In genomic region chr21:27425172-27425571, GRCh38 we compare ENCODE assay signal across 14 cellular contexts.
A peak's percentile ranks its signal among the peaks of the same experiment; 100 is the strongest.
DNase-seq lines count a peak whose midpoint lies in the region; ATAC-seq and TF ChIP-seq lines count a peak whose summit lies in the region.
"Had no signal": no experiment of that assay in that cellular context is flagged by ENCODE, and none has a peak within 500 bp of the region (broad histone marks: within the 10 kb centered on the region; RNA-seq: fewer than 3 reads in every experiment).

No MANE protein-coding gene starts in this region.

- DNase-seq in right atrium auricular region (ENCODE audit: low spot score) (no peak), right cardiac atrium (no peak), adipocyte (ENCODE audit: low read depth) (no peak), glomerular visceral epithelial cell (ENCODE audit: extremely low spot score) (peak; percentile 42)
- DNase-seq in stimulated activated CD4-positive, alpha-beta T cell treated with anti-CD3 and anti-CD28 coated beads, Interleukin-15, amount 100 ng/mL, for 24 hours, result no peak
- DNase-seq: activated CD4-positive, alpha-beta T cell treated with anti-CD3 and anti-CD28 coated beads, Interleukin-2, amount 50 U/mL, for 4 hours; activated gamma-delta T cell; DMS79; KG1; left ventricle myocardium superior; T-helper 2 cell had no signal

- no peak for TF ChIP-seq CTCF in right atrium auricular region (IDR thresholded peaks at IDR 0.05)

- H3K4me1 ChIP-seq in right atrium auricular region (peaks cover 0 to 39% of the 10 kb centered on the region in 2 donors), right cardiac atrium (ENCODE audit: control insufficient read depth, insufficient read depth, low read length) (peaks cover 4% of the 10 kb centered on the region), adipocyte (ENCODE audit: control insufficient read depth, insufficient read depth, low read length) (peaks cover 63% of the 10 kb centered on the region)

- H3K9me3 ChIP-seq in right atrium auricular region (no peaks in the 10 kb centered on the region), right cardiac atrium (ENCODE audit: control insufficient read depth, low read length) (no peaks in the 10 kb centered on the region), adipocyte (ENCODE audit: control insufficient read depth, low read length) (no peaks in the 10 kb centered on the region)

- no peak for ATAC-seq in right cardiac atrium
- no peak for ATAC-seq in HG03025 (IDR thresholded peaks at IDR 0.05; ENCODE audit: low FRiP score, unreplicated experiment)
- no peak for ATAC-seq in HG02884 (IDR thresholded peaks at IDR 0.05; ENCODE audit: unreplicated experiment)
- ATAC-seq in HG02938 (IDR thresholded peaks at IDR 0.05; ENCODE audit: unreplicated experiment), result no peak

- H3K9ac ChIP-seq in adipocyte (ENCODE audit: low read length), result peak overlapping the region; percentile 6

- H3K36me3 ChIP-seq in right atrium auricular region (no peaks in the 10 kb centered on the region), adipocyte (ENCODE audit: control insufficient read depth, insufficient read depth, low read length, severe bottlenecking) (no peaks in the 10 kb centered on the region)

- 71% methylated on average over 2 of the region's 2 CpGs for WGBS in right cardiac atrium

- no peak overlapping the region for H3K4me3 ChIP-seq in right atrium auricular region
- H3K4me3 ChIP-seq in right cardiac atrium (ENCODE audit: low read length), result no peak overlapping the region
- H3K4me3 ChIP-seq in adipocyte (ENCODE audit: low read length), result no peak overlapping the region

- H3K27ac ChIP-seq in right atrium auricular region (peak overlapping the region; percentile 32 to 50), right cardiac atrium (ENCODE audit: low read length) (no peak overlapping the region)

- intact Hi-C loops in right cardiac atrium (cut with DNase I), result no loop called here

- no peaks in the 10 kb centered on the region for H3K27me3 ChIP-seq in right atrium auricular region
- H3K27me3 ChIP-seq in right cardiac atrium (ENCODE audit: control insufficient read depth, insufficient read depth), result no peaks in the 10 kb centered on the region
- H3K27me3 ChIP-seq in adipocyte (replicated peaks; ENCODE audit: control insufficient read depth, insufficient read depth, low read length), result no peaks in the 10 kb centered on the region
